7 cellular contexts compared by ENCODE assay signal in the genomic region with DNA sequence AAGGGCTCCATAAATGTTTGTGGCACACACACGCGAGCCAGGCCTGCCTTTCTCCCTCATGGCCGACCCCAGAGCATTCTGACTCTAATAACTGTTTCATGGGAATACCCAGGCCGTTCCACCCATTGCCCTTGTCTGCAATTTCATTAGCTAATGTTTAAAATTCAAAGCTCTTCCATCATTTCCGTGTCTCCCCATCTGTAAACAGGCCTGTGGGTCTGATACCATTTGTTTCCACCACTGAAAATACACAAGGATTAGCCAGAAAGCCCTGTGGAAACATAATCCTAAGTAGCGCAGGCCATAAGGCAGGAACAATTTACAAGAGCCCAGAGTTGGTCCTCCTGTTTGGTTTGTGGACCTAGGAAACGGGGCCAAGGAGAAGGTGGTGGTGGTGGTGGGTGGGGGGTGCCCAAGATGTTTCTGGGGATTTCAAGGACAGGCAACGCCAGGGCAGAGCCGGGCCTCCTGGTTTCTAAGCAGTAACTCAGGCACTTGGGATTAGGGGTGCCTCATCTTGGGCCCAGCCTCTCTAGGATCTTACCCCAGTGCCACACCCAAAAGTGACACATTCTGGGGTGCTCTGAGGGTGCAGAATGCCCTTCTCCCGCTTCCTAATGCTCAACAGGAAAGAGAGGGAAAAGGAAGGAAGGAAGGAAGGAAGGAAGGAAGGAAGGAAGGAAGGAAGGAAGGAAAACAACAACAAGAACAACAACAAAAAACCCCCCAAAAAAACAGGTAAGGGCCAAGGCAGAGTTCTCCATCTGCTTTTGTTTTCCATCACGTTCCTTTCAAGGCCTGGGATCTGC.
DNase-seq lines count a peak whose midpoint lies in the region; ATAC-seq lines count a peak whose summit lies in the region.

No MANE protein-coding gene starts in this region.

- peak overlapping the region; percentile 60 to 84 for H3K18ac ChIP-seq in mesenchymal stem cell (ENCODE audit: low read depth in 1 of 2, low read length in 2 of 2)

- H4K8ac ChIP-seq in mesenchymal stem cell (ENCODE audit: low read length), result peak overlapping the region; percentile 43

- H2BK12ac ChIP-seq in mesenchymal stem cell (ENCODE audit: low read length in 2 of 2), result peak overlapping the region; percentile 69 to 79

- H4K91ac ChIP-seq in mesenchymal stem cell (ENCODE audit: low read length), result peak overlapping the region; percentile 86

- H2BK120ac ChIP-seq in mesenchymal stem cell (ENCODE audit: low read depth, low read length), result no peak overlapping the region

- H3K4me1 ChIP-seq in Karpas-422 (ENCODE audit: low read length) (peaks cover 55% of the 10 kb centered on the region), mesenchymal stem cell (ENCODE audit: control insufficient read depth, insufficient read depth, low read depth, low read length) (peaks cover 19% of the 10 kb centered on the region), subcutaneous abdominal adipose tissue (ENCODE audit: control insufficient read depth in 5 of 5, insufficient read depth in 5 of 5, low read length in 5 of 5) (peaks cover 15 to 79% (median 74%) of the 10 kb centered on the region in 5 donors)

- no peak overlapping the region for H2AFZ ChIP-seq in Karpas-422 (ENCODE audit: low read length)
- H2AFZ ChIP-seq in mesenchymal stem cell (ENCODE audit: low read depth, low read length), result no peak overlapping the region

- no peak overlapping the region for H3K14ac ChIP-seq in mesenchymal stem cell (ENCODE audit: low read length in 2 of 2)

- H3K9me3 ChIP-seq in Karpas-422 (ENCODE audit: low read length), result no peaks in the 10 kb centered on the region
- H3K9me3 ChIP-seq in mesenchymal stem cell (ENCODE audit: control insufficient read depth, low read length), result no peaks in the 10 kb centered on the region
- no peaks in the 10 kb centered on the region for H3K9me3 ChIP-seq in subcutaneous abdominal adipose tissue (ENCODE audit: control insufficient read depth in 5 of 5, low read length in 5 of 5)

- ATAC-seq in HG03469 (IDR thresholded peaks at IDR 0.05; ENCODE audit: unreplicated experiment), result no peak

- H3K4me3 ChIP-seq in Karpas-422 (ENCODE audit: low read length) (peak overlapping the region; percentile 64), mesenchymal stem cell (ENCODE audit: insufficient read depth in 1 of 2, low read depth in 1 of 2, low read length in 2 of 2) (peak overlapping the region in 1 of 2 experiments; percentile 25), subcutaneous abdominal adipose tissue (ENCODE audit: low read depth in 1 of 5, low read length in 5 of 5) (no peak overlapping the region)

- DNase-seq in Karpas-422, result no peak
- peak; percentile 89 for DNase-seq in mesenchymal stem cell
- DNase-seq in amniotic stem cell (lab: John Stamatoyannopoulos, UW), result no peak
- no peak for DNase-seq in NCI-H345 (lab: John Stamatoyannopoulos, UW)

- no peak overlapping the region for H2BK5ac ChIP-seq in mesenchymal stem cell (ENCODE audit: low read depth, low read length, poor library complexity, severe bottlenecking)

- peak overlapping the region; percentile 58 for H3K9ac ChIP-seq in Karpas-422 (ENCODE audit: low read length)
- H3K9ac ChIP-seq in mesenchymal stem cell (ENCODE audit: low read length), result peak overlapping the region; percentile 77
- H3K9ac ChIP-seq in subcutaneous abdominal adipose tissue (ENCODE audit: low read length in 5 of 5), result peak overlapping the region in 1 of 5 donors; percentile 43

- H3K36me3 ChIP-seq in Karpas-422 (ENCODE audit: insufficient read depth, low read length) (no peaks in the 10 kb centered on the region), mesenchymal stem cell (ENCODE audit: control insufficient read depth in 1 of 2, insufficient read depth in 2 of 2, low read depth in 1 of 2, low read length in 2 of 2) (peaks cover 0 to 7% of the 10 kb centered on the region in 2 experiments), subcutaneous abdominal adipose tissue (ENCODE audit: control insufficient read depth in 5 of 5, insufficient read depth in 5 of 5, low read length in 5 of 5) (peaks cover 0 to 6% (median 0%) of the 10 kb centered on the region in 5 donors)

- H3K4me2 ChIP-seq in Karpas-422 (ENCODE audit: low read depth, low read length, poor library complexity, severe bottlenecking), result peak overlapping the region; percentile 91
- H3K4me2 ChIP-seq in mesenchymal stem cell (ENCODE audit: low read length, poor library complexity, severe bottlenecking), result no peak overlapping the region

- H3K23ac ChIP-seq in mesenchymal stem cell (ENCODE audit: low read length in 2 of 2), result no peak overlapping the region

- H3K27ac ChIP-seq in Karpas-422 (ENCODE audit: low read length) (peak overlapping the region; percentile 84), adipose tissue (ENCODE audit: low read depth, low read length) (peak overlapping the region; percentile 2), mesenchymal stem cell (ENCODE audit: low read length, poor library complexity, severe bottlenecking) (no peak overlapping the region), subcutaneous abdominal adipose tissue (ENCODE audit: low read depth, low read length) (peak overlapping the region; percentile 50)

- no peaks in the 10 kb centered on the region for H3K9me2 ChIP-seq in Karpas-422 (replicated peaks; ENCODE audit: insufficient read depth, low read length)

- no peaks in the 10 kb centered on the region for H4K20me1 ChIP-seq in Karpas-422 (ENCODE audit: insufficient read depth, low read depth, low read length)

- no peaks in the 10 kb centered on the region for H3K79me2 ChIP-seq in Karpas-422 (ENCODE audit: low read length)

- H3K27me3 ChIP-seq in Karpas-422 (ENCODE audit: low read length) (no peaks in the 10 kb centered on the region), mesenchymal stem cell (ENCODE audit: control insufficient read depth in 1 of 2, insufficient read depth in 1 of 2, low read length in 2 of 2) (no peaks in the 10 kb centered on the region), subcutaneous abdominal adipose tissue (ENCODE audit: control insufficient read depth in 5 of 5, insufficient read depth in 4 of 5, low read length in 5 of 5) (no peaks in the 10 kb centered on the region)

- no peak overlapping the region for H2AK5ac ChIP-seq in mesenchymal stem cell (ENCODE audit: low read length, severe bottlenecking)

- 67 to 77% (median 68%) methylated on average over 11 of the region's 11 CpGs for WGBS in adipose tissue, 3 donors
- WGBS in mesenchymal stem cell, result 49% methylated on average over 10 of the region's 11 CpGs

- H2BK15ac ChIP-seq in mesenchymal stem cell (ENCODE audit: low read depth, poor library complexity, severe bottlenecking), result no peak overlapping the region

- H3K4ac ChIP-seq in mesenchymal stem cell (ENCODE audit: low read depth in 1 of 2, low read length in 2 of 2), result peak overlapping the region; percentile 46 to 89

- H3K79me1 ChIP-seq in mesenchymal stem cell (replicated peaks; ENCODE audit: low read length, poor library complexity, severe bottlenecking), result peaks cover 50% of the 10 kb centered on the region
